ENCODE assay signal across 26 cellular contexts in genomic region chr4:186283311-186283710, GRCh38. TPM values are rescaled to one million over a fixed set of nuclear protein-coding genes. Genes with fewer than 3 reads are reported as not detected.
DNase-seq lines count a peak whose midpoint lies in the region; ATAC-seq, FAIRE-seq and TF ChIP-seq lines count a peak whose summit lies in the region.
"Had no signal": no experiment of that assay in that cellular context is flagged by ENCODE, and none has a peak within 500 bp of the region (broad histone marks: within the 10 kb centered on the region; RNA-seq: fewer than 3 reads in every experiment).

No MANE protein-coding gene starts in this region.

- WGBS in esophagus muscularis mucosa, result 77% methylated on average over 5 of the region's 5 CpGs
- 64% methylated on average over 3 of the region's 5 CpGs for WGBS in HepG2 (ENCODE audit: low lambda C conversion rate)
- WGBS in right lobe of liver (ENCODE audit: insufficient coverage, low coverage, low lambda C conversion rate, missing lambda C conversion rate), result 17% methylated on average over 1 of the region's 5 CpGs

- no peak for TF ChIP-seq CTCF in GM23338 (conservative IDR thresholded peaks at IDR 0.05; ENCODE audit: low read depth in 2 of 2)
- TF ChIP-seq CTCF in esophagus muscularis mucosa (IDR thresholded peaks at IDR 0.05), result no peak
- peak; percentile 6; the same call in 1 of the 2 replicates for TF ChIP-seq CTCF in HepG2 (CRISPR knock-in tag; IDR thresholded peaks at IDR 0.05)
- TF ChIP-seq CTCF in right lobe of liver (IDR thresholded peaks at IDR 0.05), result no peak
- TF ChIP-seq CTCF in RWPE1 (conservative IDR thresholded peaks at IDR 0.05; ENCODE audit: low read depth), result no peak

- no TSS peak for BruUV-seq in HepG2 (replicated peaks; lab: Mats Ljungman, UMichigan)

- no peak overlapping the region for H3K9ac ChIP-seq in HepG2 (ENCODE audit: insufficient read depth, low read depth, low read length)
- H3K9ac ChIP-seq: BLaER1 treated with 17β-estradiol and CSF1 and Interleukin-3, amounts not matched to agents 10 nM and 100 nM had no signal

- intact Hi-C loops in esophagus muscularis mucosa (cut with DNase I), result no loop called here
- intact Hi-C loops in HepG2 (cut with micrococcal nuclease; ENCODE audit: unreplicated experiment), result no loop called here
- intact Hi-C loops in right lobe of liver (cut with DNase I), result no loop called here
- intact Hi-C loops in naive thymus-derived CD4-positive, alpha-beta T cell (cut with micrococcal nuclease), result no loop called here

- H3K36me3 Mint-ChIP-seq in GM23338 (ENCODE audit: low read depth), result no peaks in the 10 kb centered on the region
- H3K36me3 Mint-ChIP-seq in naive thymus-derived CD4-positive, alpha-beta T cell, result no peaks in the 10 kb centered on the region
- H3K36me3 Mint-ChIP-seq: CD8-positive, alpha-beta T cell had no signal

- H3K4me2 ChIP-seq in GM23338 (no peak overlapping the region), HepG2 (ENCODE audit: low read depth, low read length) (no peak overlapping the region)
- H3K4me2 ChIP-seq: A549; BLaER1 treated with 17β-estradiol and CSF1 and Interleukin-3, amounts not matched to agents 10 nM and 100 nM had no signal

- H3K4me3 Mint-ChIP-seq in GM23338, result no peak overlapping the region
- H3K4me3 Mint-ChIP-seq in naive thymus-derived CD4-positive, alpha-beta T cell, result no peak overlapping the region
- H3K4me3 Mint-ChIP-seq: B cell; CD4-positive, alpha-beta T cell; CD8-positive, alpha-beta T cell had no signal

- in situ Hi-C loops in HepG2 (cut with HindIII; ENCODE audit: extremely low pct_ligation_motif_present, low pct_unique_long_range_greater_than_20kb), result no loop called here

- peaks cover 3% of the 10 kb centered on the region; the same call in 2 of the 3 replicates for H3K4me1 Mint-ChIP-seq in GM23338
- H3K4me1 Mint-ChIP-seq in naive thymus-derived CD4-positive, alpha-beta T cell, result peaks cover 0 to 2% (median 0%) of the 10 kb centered on the region in 7 donors
- H3K4me1 Mint-ChIP-seq: B cell had no signal

- peaks cover 2% of the 10 kb centered on the region for H3K27me3 Mint-ChIP-seq in GM23338 (ENCODE audit: insufficient read depth, low read depth, poor library complexity)
- peaks cover 0 to 15% (median 2%) of the 10 kb centered on the region in 5 donors for H3K27me3 Mint-ChIP-seq in naive thymus-derived CD4-positive, alpha-beta T cell
- H3K27me3 Mint-ChIP-seq: B cell had no signal

- H3K9me2 ChIP-seq in GM23338 (ENCODE audit: insufficient read depth), result no peaks in the 10 kb centered on the region

- no peaks in the 10 kb centered on the region for H3F3A ChIP-seq in GM23338 (replicated peaks; ENCODE audit: low read depth)

- H3K79me2 ChIP-seq in GM23338 (replicated peaks; ENCODE audit: insufficient read depth) (no peaks in the 10 kb centered on the region), HepG2 (ENCODE audit: insufficient read depth, low read length) (no peaks in the 10 kb centered on the region)

- no peaks in the 10 kb centered on the region for H3K36me3 ChIP-seq in GM23338 (ENCODE audit: insufficient read depth)
- H3K36me3 ChIP-seq in esophagus muscularis mucosa, result no peaks in the 10 kb centered on the region
- H3K36me3 ChIP-seq in HepG2 (replicated peaks in 1 of 2; ENCODE audit: control insufficient read depth in 1 of 2, insufficient read depth in 2 of 2, low read length in 2 of 2), result peaks cover 1 to 10% of the 10 kb centered on the region in 2 experiments; a peak in 2 of 5 replicates
- peaks cover 0 to 37% (median 15%) of the 10 kb centered on the region in 4 donors for H3K36me3 ChIP-seq in right lobe of liver
- H3K36me3 ChIP-seq in naive thymus-derived CD4-positive, alpha-beta T cell (ENCODE audit: control insufficient read depth in 2 of 3, insufficient read depth in 3 of 3, low read length in 3 of 3), result no peaks in the 10 kb centered on the region
- H3K36me3 ChIP-seq: BLaER1 treated with 17β-estradiol and CSF1 and Interleukin-3, amounts not matched to agents 10 nM and 100 nM had no signal

- no peak for TF ChIP-seq RAD21 in HepG2 (CRISPR knock-in tag; IDR thresholded peaks at IDR 0.05)

- TF ChIP-seq POLR2A in esophagus muscularis mucosa (IDR thresholded peaks at IDR 0.05; ENCODE audit: low read depth) (no peak), HepG2 (IDR thresholded peaks at IDR 0.05; ENCODE audit: insufficient read depth in 1 of 2, low read depth in 2 of 2, low read length in 2 of 2) (peak in 1 of 2 experiments; percentile 31; a peak in 1 of 4 replicates), right lobe of liver (IDR thresholded peaks at IDR 0.05) (no peak)

- H3K4me1 ChIP-seq in GM23338 (ENCODE audit: insufficient read depth) (no peaks in the 10 kb centered on the region), esophagus muscularis mucosa (no peaks in the 10 kb centered on the region), HepG2 (ENCODE audit: insufficient read depth, low read length) (peaks cover 25% of the 10 kb centered on the region), right lobe of liver (no peaks in the 10 kb centered on the region)
- no peaks in the 10 kb centered on the region for H3K4me1 ChIP-seq in naive thymus-derived CD4-positive, alpha-beta T cell (ENCODE audit: control insufficient read depth in 2 of 2, insufficient read depth in 2 of 2, low read length in 2 of 2)
- H3K4me1 ChIP-seq: A549, Caco-2 had no signal

- ATAC-seq in GM23338 (no peak), HepG2 (peak; percentile 85), right lobe of liver (peak; percentile 52 to 66 (median 56)), HG03280 (IDR thresholded peaks at IDR 0.05; ENCODE audit: unreplicated experiment) (no peak)
- ATAC-seq in naive thymus-derived CD4-positive, alpha-beta T cell, result no peak
- ATAC-seq: A549; CD8-positive, alpha-beta T cell had no signal

- TF ChIP-seq EP300 in esophagus muscularis mucosa (IDR thresholded peaks at IDR 0.05) (no peak), HepG2 (IDR thresholded peaks at IDR 0.05; ENCODE audit: low read depth in 2 of 2, low read length in 2 of 2) (peak in 1 of 2 experiments; percentile 31; a peak in 1 of 4 replicates), HepG2 (CRISPR knock-in tag; IDR thresholded peaks at IDR 0.05; ENCODE audit: borderline replicate concordance) (no peak)

- CTCF ChIA-PET in HepG2 (lab: Yijun Ruan, JAX; ENCODE audit: low intra/inter-chr PET ratio, low total read pairs), result no interaction called here
- CTCF ChIA-PET in naive thymus-derived CD4-positive, alpha-beta T cell (lab: Charles Lee), result no interaction called here
- CTCF ChIA-PET in RWPE1 (lab: Yijun Ruan, JAX), result no interaction called here

- no peak overlapping the region for H3K4me3 ChIP-seq in GM23338
- no peak overlapping the region for H3K4me3 ChIP-seq in esophagus muscularis mucosa
- H3K4me3 ChIP-seq in HepG2 (replicated peaks in 1 of 3; ENCODE audit: insufficient read depth in 1 of 3, low read depth in 2 of 3, low read length in 3 of 3), result no peak overlapping the region
- no peak overlapping the region for H3K4me3 ChIP-seq in right lobe of liver
- H3K4me3 ChIP-seq in naive thymus-derived CD4-positive, alpha-beta T cell (ENCODE audit: low read length), result no peak overlapping the region
- H3K4me3 ChIP-seq: A549; BLaER1 treated with 17β-estradiol and CSF1 and Interleukin-3, amounts not matched to agents 10 nM and 100 nM had no signal

- no peak overlapping the region for H3K27ac Mint-ChIP-seq in GM23338
- H3K27ac Mint-ChIP-seq in naive thymus-derived CD4-positive, alpha-beta T cell, result no peak overlapping the region
- H3K27ac Mint-ChIP-seq: B cell; CD4-positive, alpha-beta T cell; CD8-positive, alpha-beta T cell had no signal

- H2AFZ ChIP-seq in GM23338, result peak overlapping the region; percentile 72
- no peak overlapping the region for H2AFZ ChIP-seq in HepG2 (ENCODE audit: low read length)

- H3K9me3 ChIP-seq in esophagus muscularis mucosa (no peaks in the 10 kb centered on the region), HepG2 (ENCODE audit: low read length) (no peaks in the 10 kb centered on the region), right lobe of liver (no peaks in the 10 kb centered on the region)
- no peaks in the 10 kb centered on the region for H3K9me3 ChIP-seq in naive thymus-derived CD4-positive, alpha-beta T cell (ENCODE audit: control insufficient read depth in 2 of 3, low read length in 3 of 3)
- H3K9me3 ChIP-seq: A549; BLaER1 treated with 17β-estradiol and CSF1 and Interleukin-3, amounts not matched to agents 10 nM and 100 nM; Caco-2 had no signal

- H3K27ac ChIP-seq in GM23338 (ENCODE audit: low read depth), result no peak overlapping the region
- H3K27ac ChIP-seq in esophagus muscularis mucosa (replicated peaks in 1 of 4), result no peak overlapping the region
- H3K27ac ChIP-seq in HepG2 (ENCODE audit: extremely low read length, insufficient read depth, low read length), result peak overlapping the region; percentile 4
- no peak overlapping the region for H3K27ac ChIP-seq in right lobe of liver
- no peak overlapping the region for H3K27ac ChIP-seq in naive thymus-derived CD4-positive, alpha-beta T cell (ENCODE audit: low read depth, low read length)
- H3K27ac ChIP-seq in RWPE1, result no peak overlapping the region
- H3K27ac ChIP-seq: 22Rv1; A549; BLaER1 treated with 17β-estradiol and CSF1 and Interleukin-3, amounts not matched to agents 10 nM and 100 nM; C4-2B had no signal

- H3K9me3 Mint-ChIP-seq in GM23338, result no peaks in the 10 kb centered on the region
- H3K9me3 Mint-ChIP-seq in naive thymus-derived CD4-positive, alpha-beta T cell, result no peaks in the 10 kb centered on the region
- H3K9me3 Mint-ChIP-seq: CD4-positive, alpha-beta T cell; CD8-positive, alpha-beta T cell had no signal

- DNase-seq in GM23338 (ENCODE audit: low spot score), result no peak
- DNase-seq in esophagus muscularis mucosa (ENCODE audit: extremely low spot score), result peak; percentile 81
- peak; percentile 16 for DNase-seq in HepG2 (ENCODE audit: low spot score)
- no peak for DNase-seq in right lobe of liver
- no peak for DNase-seq in HT-29 (ENCODE audit: low spot score)
- DNase-seq in naive thymus-derived CD4-positive, alpha-beta T cell, result no peak
- no peak for DNase-seq in RWPE1 (ENCODE audit: low spot score)
- DNase-seq: AML-193; Caco-2; Calu3; CD4-positive, alpha-beta T cell; CD8-positive, alpha-beta T cell; DMS79 treated with DMSO at 0.1 percent for 48 hours; GF-D8 had no signal

- H3K27me3 ChIP-seq in GM23338 (ENCODE audit: insufficient read depth) (no peaks in the 10 kb centered on the region), esophagus muscularis mucosa (no peaks in the 10 kb centered on the region), HepG2 (ENCODE audit: control insufficient read depth in 1 of 2, insufficient read depth in 2 of 2, low read length in 2 of 2) (no peaks in the 10 kb centered on the region), right lobe of liver (no peaks in the 10 kb centered on the region)
- no peaks in the 10 kb centered on the region for H3K27me3 ChIP-seq in naive thymus-derived CD4-positive, alpha-beta T cell (ENCODE audit: control insufficient read depth in 2 of 2, insufficient read depth in 2 of 2, low read length in 2 of 2)
- H3K27me3 ChIP-seq: BLaER1 treated with 17β-estradiol and CSF1 and Interleukin-3, amounts not matched to agents 10 nM and 100 nM had no signal

- POLR2A ChIA-PET in HepG2 (lab: Yijun Ruan, JAX), result interaction anchor here (1.8 kb wide), 1 partner anchor 17 kb away, joined by 5 read pairs; the partner anchor contains the start of gene F11
- POLR2A ChIA-PET in naive thymus-derived CD4-positive, alpha-beta T cell (lab: Charles Lee), result no interaction called here
- POLR2A ChIA-PET in RWPE1 (lab: Yijun Ruan, JAX; ENCODE audit: low non-redundant PET), result no interaction called here

- H4K20me1 ChIP-seq in GM23338 (replicated peaks; ENCODE audit: insufficient read depth), result no peaks in the 10 kb centered on the region
- no peaks in the 10 kb centered on the region for H4K20me1 ChIP-seq in HepG2 (ENCODE audit: insufficient read depth, low read length)
- H4K20me1 ChIP-seq: BLaER1 treated with 17β-estradiol and CSF1 and Interleukin-3, amounts not matched to agents 10 nM and 100 nM had no signal

- peak; percentile 48 for FAIRE-seq in HepG2 (lab: Jason Lieb, UNC)
- FAIRE-seq: A549, D721Med, G401.6, GM12891, GM19239 had no signal

RNA-seq across cellular contexts. Expression of gene F11, which starts 17.3 kb away (rescaled TPM):
- total RNA-seq in GM23338 (2014; rRNA removed; shearing (Covaris generic)), result 1.5 and 2.1 TPM in 2 replicates
- 0.74 TPM in 1 of 2 replicates, not detected in the other for polyA plus RNA-seq in GM23338 (2016; fragmentation: Nextera tagmentation; extraction: Ambion mirVana)
- not detected for total RNA-seq in esophagus muscularis mucosa
- 27.6 and 58.0 TPM in 2 replicates for total RNA-seq in HepG2 (2016; rRNA removed; fragmentation: Illumina TruSeq; extraction: Trizol)
- 7.0 and 7.4 TPM in 2 replicates for total RNA-seq in HepG2 (2016; cell fraction: cytosol; rRNA removed; fragmentation: Illumina TruSeq; extraction: Trizol; ENCODE audit: low read depth)
- total RNA-seq in HepG2 (2016; cell fraction: insoluble cytoplasmic fraction; rRNA removed; fragmentation: Illumina TruSeq; extraction: Trizol), result 25.4 and 56.7 TPM in 2 replicates
- 11.6 and 12.3 TPM in 2 replicates for total RNA-seq in HepG2 (2016; cell fraction: membrane; rRNA removed; fragmentation: Illumina TruSeq; extraction: Trizol)
- total RNA-seq in HepG2 (2016; cell fraction: nucleus; rRNA removed; fragmentation: Illumina TruSeq; extraction: Trizol), result 72.8 and 74.4 TPM in 2 replicates
- 35.1 and 48.7 TPM in 2 replicates for polyA plus RNA-seq in HepG2 (2011; rRNA removed)
- polyA plus RNA-seq in HepG2 (2011; cell fraction: cytosol; rRNA removed), result 18.9 and 37.4 TPM in 2 replicates
- polyA plus RNA-seq in HepG2 (2011; cell fraction: nucleus; rRNA removed), result 73.5 and 117 TPM in 2 replicates
- 46.7 and 65.0 TPM in 2 replicates for polyA plus RNA-seq in HepG2 (2012)
- polyA plus RNA-seq in HepG2 (2016; cell fraction: cytosol; fragmentation: Illumina TruSeq; extraction: Trizol; ENCODE audit: low read depth), result 4.0 and 4.8 TPM in 2 replicates
- 21.2 and 23.4 TPM in 2 replicates for polyA plus RNA-seq in HepG2 (2016; cell fraction: insoluble cytoplasmic fraction; fragmentation: Illumina TruSeq; extraction: Trizol; ENCODE audit: low read depth)
- 6.0 and 7.5 TPM in 2 replicates for polyA plus RNA-seq in HepG2 (2016; cell fraction: membrane; fragmentation: Illumina TruSeq; extraction: Trizol; ENCODE audit: low read depth)
- polyA plus RNA-seq in HepG2 (2016; cell fraction: nucleus; fragmentation: Illumina TruSeq; extraction: Trizol; ENCODE audit: insufficient read depth, low read depth), result 107 and 113 TPM in 2 replicates
- polyA minus RNA-seq in HepG2 (2011; rRNA and poly(A)+ RNA removed; ENCODE audit: low replicate concordance), result 18.4 TPM in 1 of 2 replicates, not detected in the other
- polyA minus RNA-seq in HepG2 (2011; cell fraction: cytosol; rRNA and poly(A)+ RNA removed), result 13.9 and 27.5 TPM in 2 replicates
- polyA minus RNA-seq in HepG2 (2011; cell fraction: nucleus; rRNA and poly(A)+ RNA removed), result 74.5 and 137 TPM in 2 replicates
- total RNA-seq in right lobe of liver, result 100 to 1,000 TPM in 4 of 6 experiments, 10 to 100 TPM in 2; 94.5 to 201 (median 140) TPM
- not detected in 2 replicates for total RNA-seq in HT-29 (2014; rRNA removed; shearing (Covaris generic))
- under 1 TPM in 1 of 5 experiments, not detected in 4; 0.64 TPM for total RNA-seq in naive thymus-derived CD4-positive, alpha-beta T cell
- not detected for polyA plus RNA-seq in naive thymus-derived CD4-positive, alpha-beta T cell
- total RNA-seq: A172; B cell; Caco-2; CD4-positive, alpha-beta T cell; CD8-positive, alpha-beta T cell had no signal
- polyA plus RNA-seq: A549, BJ had no signal

RNA-seq across cellular contexts. Expression of gene KLKB1, which starts 56.0 kb away (rescaled TPM):
- 10.9 and 22.7 TPM in 2 replicates for total RNA-seq in GM23338 (2014; rRNA removed; shearing (Covaris generic))
- 6.2 and 8.6 TPM in 2 replicates for polyA plus RNA-seq in GM23338 (2016; fragmentation: Nextera tagmentation; extraction: Ambion mirVana)
- 1 to 10 TPM in 1 of 4 donors, under 1 TPM in 3; 0.45 to 2.0 (median 0.83) TPM for total RNA-seq in esophagus muscularis mucosa
- total RNA-seq in HepG2 (2016; rRNA removed; fragmentation: Illumina TruSeq; extraction: Trizol), result 0.49 and 0.59 TPM in 2 replicates
- total RNA-seq in HepG2 (2016; cell fraction: cytosol; rRNA removed; fragmentation: Illumina TruSeq; extraction: Trizol; ENCODE audit: low read depth), result not detected in 2 replicates
- total RNA-seq in HepG2 (2016; cell fraction: insoluble cytoplasmic fraction; rRNA removed; fragmentation: Illumina TruSeq; extraction: Trizol), result 0.32 TPM in 1 of 2 replicates, not detected in the other
- total RNA-seq in HepG2 (2016; cell fraction: membrane; rRNA removed; fragmentation: Illumina TruSeq; extraction: Trizol), result 0.19 and 0.21 TPM in 2 replicates
- total RNA-seq in HepG2 (2016; cell fraction: nucleus; rRNA removed; fragmentation: Illumina TruSeq; extraction: Trizol), result 0.28 and 1.6 TPM in 2 replicates
- 0.26 and 0.67 TPM in 2 replicates for polyA plus RNA-seq in HepG2 (2011; rRNA removed)
- 0.17 and 0.38 TPM in 2 replicates for polyA plus RNA-seq in HepG2 (2011; cell fraction: cytosol; rRNA removed)
- polyA plus RNA-seq in HepG2 (2011; cell fraction: nucleus; rRNA removed), result 0.35 and 0.50 TPM in 2 replicates
- polyA plus RNA-seq in HepG2 (2012), result 1.7 and 2.7 TPM in 2 replicates
- polyA plus RNA-seq in HepG2 (2016; cell fraction: cytosol; fragmentation: Illumina TruSeq; extraction: Trizol; ENCODE audit: low read depth), result 0.08 TPM in 1 of 2 replicates, not detected in the other
- polyA plus RNA-seq in HepG2 (2016; cell fraction: insoluble cytoplasmic fraction; fragmentation: Illumina TruSeq; extraction: Trizol; ENCODE audit: low read depth), result 0.22 and 0.24 TPM in 2 replicates
- 0.14 and 0.16 TPM in 2 replicates for polyA plus RNA-seq in HepG2 (2016; cell fraction: membrane; fragmentation: Illumina TruSeq; extraction: Trizol; ENCODE audit: low read depth)
- 1.4 and 1.5 TPM in 2 replicates for polyA plus RNA-seq in HepG2 (2016; cell fraction: nucleus; fragmentation: Illumina TruSeq; extraction: Trizol; ENCODE audit: insufficient read depth, low read depth)
- 0.56 TPM in 1 of 2 replicates, not detected in the other for polyA minus RNA-seq in HepG2 (2011; rRNA and poly(A)+ RNA removed; ENCODE audit: low replicate concordance)
- polyA minus RNA-seq in HepG2 (2011; cell fraction: cytosol; rRNA and poly(A)+ RNA removed), result 0.69 TPM in 1 of 2 replicates, not detected in the other
- 0.25 TPM in 1 of 2 replicates, not detected in the other for polyA minus RNA-seq in HepG2 (2011; cell fraction: nucleus; rRNA and poly(A)+ RNA removed)
- total RNA-seq in right lobe of liver, result 100 to 1,000 TPM in 2 of 6 experiments, 10 to 100 TPM in 4; 48.1 to 130 (median 75.8) TPM
- total RNA-seq in HT-29 (2014; rRNA removed; shearing (Covaris generic)), result not detected in 2 replicates
- 1 to 10 TPM in 4 of 5 experiments, under 1 TPM in 1; 0.77 to 1.9 (median 1.4) TPM for total RNA-seq in naive thymus-derived CD4-positive, alpha-beta T cell
- under 1 TPM; 0.25 to 0.26 TPM for polyA plus RNA-seq in naive thymus-derived CD4-positive, alpha-beta T cell
- total RNA-seq: A172, Caco-2 had no signal
- polyA plus RNA-seq: BJ had no signal

Comparison
In these comparisons a context has a peak if more than half of its experiments do, and no peak if none do; other contexts are left out.
1. DNase-seq: peak in esophagus muscularis mucosa (single experiment) and HepG2 (single experiment); none in GM23338 (single experiment), right lobe of liver (0 of 3), HT-29 (single experiment), naive thymus-derived CD4-positive, alpha-beta T cell (0 of 9) and RWPE1 (single experiment).
2. ATAC-seq: peak in HepG2 (single experiment) and right lobe of liver (4 of 4); none in GM23338 (single experiment), naive thymus-derived CD4-positive, alpha-beta T cell (single experiment) and HG03280 (single experiment).